In genomic region chr18:78482378-78482777, GRCh38 we compare ENCODE assay signal across 32 cellular contexts.
"Had no signal": no experiment of that assay in that cellular context is flagged by ENCODE, and none has a peak within 500 bp of the region (broad histone marks: within the 10 kb centered on the region; RNA-seq: fewer than 3 reads in every experiment).

No MANE protein-coding gene starts in this region.

- H3K36me3 ChIP-seq: adrenal gland, ascending aorta, brain microvascular endothelial cell, breast epithelium, cardiac muscle cell had no signal

- DNase-seq: activated effector memory CD4-positive, alpha-beta T cell treated with anti-CD3 and anti-CD28 coated beads, Interleukin-2, amount 50 U/mL, for 16 hours; activated effector memory CD4-positive, alpha-beta T cell treated with Interleukin-2 at 50 U/mL for 16 hours; activated gamma-delta T cell; activated gamma-delta T cell treated with Interleukin-2 at 50 U/mL for 16 hours; activated naive CD4-positive, alpha-beta T cell; activated naive CD4-positive, alpha-beta T cell treated with anti-CD3 and anti-CD28 coated beads for 36 hours; activated naive CD4-positive, alpha-beta T cell treated with anti-CD3 and anti-CD28 coated beads, Interleukin-2, amount 10 ng/mL, durations not matched to agents 7 days and 5 days; activated naive CD4-positive, alpha-beta T cell treated with anti-CD3 and anti-CD28 coated beads, Interleukin-2, amount 50 U/mL, for 16 hours; activated naive CD4-positive, alpha-beta T cell treated with Interleukin-2 at 50 U/mL for 16 hours; activated naive CD8-positive, alpha-beta T cell treated with anti-CD3 and anti-CD28 coated beads for 36 hours; activated naive CD8-positive, alpha-beta T cell treated with anti-CD3 and anti-CD28 coated beads, Interleukin-2, amount 10 ng/mL, durations not matched to agents 7 days and 5 days; activated naive CD8-positive, alpha-beta T cell treated with anti-CD3 and anti-CD28 coated beads, Interleukin-2, amount 50 U/mL, for 24 hours; activated T-cell treated with anti-CD3 and anti-CD28 coated beads, Interleukin-2, amount 50 U/mL, for 1 hour; activated T-cell treated with anti-CD3 and anti-CD28 coated beads, Interleukin-2, amount 50 U/mL, for 24 hours; activated T-cell treated with anti-CD3 and anti-CD28 coated beads, Interleukin-2, amount 50 U/mL, for 4 hours; activated T-cell treated with anti-CD3 and anti-CD28 coated beads, Interleukin-2, amount 50 U/mL, for 48 hours; activated T-cell treated with anti-CD3 and anti-CD28 coated beads, Interleukin-2, amount 50 U/mL, for 72 hours; adrenal gland; amniotic stem cell; amygdala; anterior cingulate cortex; aorta; body of pancreas; brain microvascular endothelial cell; caudate nucleus; central memory CD4-positive, alpha-beta T cell; cerebellar nuclear complex had no signal

- H3K4me1 ChIP-seq: adrenal gland, ascending aorta, body of pancreas, breast epithelium had no signal

- H3K27ac ChIP-seq: adrenal gland, ascending aorta, body of pancreas, brain microvascular endothelial cell, breast epithelium, cardiac muscle cell had no signal

- H3K4me3 ChIP-seq: adrenal gland, ascending aorta, body of pancreas, breast epithelium, cardiac muscle cell had no signal

- H3K27me3 ChIP-seq: adrenal gland, ascending aorta, body of pancreas, brain microvascular endothelial cell, cardiac muscle cell had no signal

- H3K9me3 ChIP-seq: adrenal gland, ascending aorta, body of pancreas, breast epithelium had no signal

- ATAC-seq: activated naive CD4-positive, alpha-beta T cell treated with anti-CD3 and anti-CD28 coated beads, Interleukin-2, amount 50 U/mL, for 72 hours; activated naive CD8-positive, alpha-beta T cell treated with anti-CD3 and anti-CD28 coated beads, Interleukin-2, amount 50 U/mL, for 24 hours; activated T-cell treated with anti-CD3 and anti-CD28 coated beads, Interleukin-2, amount 50 U/mL, for 4 hours; activated T-cell treated with anti-CD3 and anti-CD28 coated beads, Interleukin-2, amount 50 U/mL, for 72 hours; activated T-helper 17 cell treated with anti-CD3 and anti-CD28 coated beads, Interleukin-2, amount 50 U/mL, for 72 hours; body of pancreas had no signal
